Comparison of ENCODE assay signal across 8 cellular contexts in the genomic region with DNA sequence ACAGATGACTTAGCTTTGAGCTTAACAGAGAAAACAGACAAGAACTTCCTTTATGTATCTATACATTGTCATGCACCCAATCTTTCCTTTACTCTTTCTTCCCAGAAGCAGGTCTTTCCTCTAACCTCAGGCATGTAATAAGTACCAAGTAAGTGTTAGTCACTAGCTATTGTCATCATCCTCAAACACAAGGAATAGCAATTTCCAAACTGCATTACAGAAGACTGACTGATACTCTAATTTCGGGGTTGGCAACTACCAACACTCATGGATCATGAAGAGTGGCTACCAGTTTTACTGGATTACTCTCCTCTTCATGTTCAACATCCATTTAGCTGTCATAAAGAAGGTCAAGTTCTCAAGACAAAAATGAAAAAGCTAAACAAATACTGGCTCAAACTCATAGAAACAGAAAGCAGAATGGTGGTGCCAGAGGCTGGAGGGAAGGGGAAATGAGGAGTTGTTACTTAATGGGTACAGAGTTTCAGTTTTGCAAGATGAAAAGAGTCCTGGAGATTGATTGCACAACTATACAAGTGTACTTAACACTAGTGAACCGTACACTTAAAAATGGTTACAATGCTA.
DNase-seq lines count a peak whose midpoint lies in the region; ATAC-seq and TF ChIP-seq lines count a peak whose summit lies in the region.

No MANE protein-coding gene starts in this region.

- no peak for TF ChIP-seq POLR2A in esophagus squamous epithelium (IDR thresholded peaks at IDR 0.05)

- CTCF ChIA-PET in RWPE1 (lab: Yijun Ruan, JAX): interaction anchor here (0.6 to 0.7 kb wide), 2 partner anchors 239 to 312 kb away, joined by 4 read pairs; no protein-coding TSS in a partner anchor

- no peak overlapping the region for H3K27ac ChIP-seq in RWPE1
- peak overlapping the region in 3 of 4 donors; percentile 51 to 82 (median 65) for H3K27ac ChIP-seq in esophagus squamous epithelium

- ATAC-seq in GM18517 (IDR thresholded peaks at IDR 0.05; ENCODE audit: unreplicated experiment) (peak; percentile 68), HG02943 (IDR thresholded peaks at IDR 0.05; ENCODE audit: low read depth, unreplicated experiment) (peak; percentile 73), HG03457 (IDR thresholded peaks at IDR 0.05; ENCODE audit: unreplicated experiment) (no peak)

- POLR2A ChIA-PET in RWPE1 (lab: Yijun Ruan, JAX; ENCODE audit: low non-redundant PET): no interaction called here

- DNase-seq in RWPE1 (ENCODE audit: low spot score) (peak; percentile 64), esophagus squamous epithelium (lab: John Stamatoyannopoulos, UW) (no peak), skeletal muscle cell (ENCODE audit: low read depth) (peak; percentile 83), NCI-H1048 (lab: John Stamatoyannopoulos, UW) (no peak), 8988T (no peak)

- H3K27me3 ChIP-seq in esophagus squamous epithelium: no peaks in the 10 kb centered on the region

- intact Hi-C loops in esophagus squamous epithelium (cut with DNase I): no loop called here

- peaks cover 7 to 76% (median 48%) of the 10 kb centered on the region in 3 donors for H3K4me1 ChIP-seq in esophagus squamous epithelium

- no peak for TF ChIP-seq CTCF in RWPE1 (conservative IDR thresholded peaks at IDR 0.05; ENCODE audit: low read depth)
- TF ChIP-seq CTCF in esophagus squamous epithelium (IDR thresholded peaks at IDR 0.05): no peak

- 9 to 15% methylated on average over 2 of the region's 2 CpGs for WGBS in esophagus squamous epithelium, 2 donors

- H3K4me3 ChIP-seq in esophagus squamous epithelium (peak overlapping the region in 1 of 4 donors; percentile 49), skeletal muscle cell (ENCODE audit: low read depth, low read length) (peak overlapping the region; percentile 12)

- no peaks in the 10 kb centered on the region for H3K36me3 ChIP-seq in esophagus squamous epithelium

- no peaks in the 10 kb centered on the region for H3K9me3 ChIP-seq in esophagus squamous epithelium

Comparison
In these comparisons a context has a peak if more than half of its experiments do, and no peak if none do; other contexts are left out.
1. DNase-seq: peak in RWPE1 (single experiment) and skeletal muscle cell (single experiment); none in esophagus squamous epithelium (single experiment), NCI-H1048 (single experiment) and 8988T (single experiment).